30 cellular contexts compared by ENCODE assay signal in the genomic region with DNA sequence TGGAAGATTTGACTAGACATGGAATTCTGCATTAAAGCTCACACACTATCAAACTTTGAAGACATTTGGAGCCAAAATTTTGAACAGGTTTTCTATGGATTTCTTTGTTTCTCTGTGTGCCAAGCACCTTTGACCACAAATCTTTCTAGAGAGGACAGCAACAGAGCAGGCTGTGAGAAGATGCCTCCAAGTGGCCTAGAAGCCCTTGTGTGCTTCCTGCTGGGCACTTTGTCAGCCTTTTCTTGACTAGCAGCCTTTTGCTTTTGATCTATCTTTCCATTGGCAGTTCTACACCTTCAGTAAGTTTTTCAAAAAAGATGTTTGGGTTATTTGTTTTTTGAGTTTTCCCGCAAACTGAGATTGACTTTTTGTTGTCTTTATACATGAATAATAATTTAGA.
"Had no signal": no experiment of that assay in that cellular context is flagged by ENCODE, and none has a peak within 500 bp of the region (broad histone marks: within the 10 kb centered on the region; RNA-seq: fewer than 3 reads in every experiment).

No MANE protein-coding gene starts in this region.

- H3K4me1 Mint-ChIP-seq: immature natural killer cell; naive thymus-derived CD8-positive, alpha-beta T cell; nephron; stimulated activated naive B cell treated with anti-CD40 and anti-IgM and Interleukin-4, amounts not matched to agents 10 μg/mL and 1 μg/mL and 100 μg/mL, for 72 hours had no signal

- H3K9ac ChIP-seq: parathyroid adenoma had no signal

- H3K79me2 ChIP-seq: parathyroid adenoma had no signal

- H3K36me3 Mint-ChIP-seq: naive thymus-derived CD8-positive, alpha-beta T cell had no signal

- H2AFZ ChIP-seq: parathyroid adenoma had no signal

- H3K27ac ChIP-seq: heart right ventricle, left ventricle myocardium inferior, neutrophil, parathyroid adenoma, psoas muscle, right atrium auricular region, skin epidermis, stomach, testis, thyroid gland, transverse colon, upper lobe of left lung, vagina had no signal

- H3K9me3 Mint-ChIP-seq: immature natural killer cell; memory B cell; naive thymus-derived CD8-positive, alpha-beta T cell; nephron; neural crest cell; stimulated activated naive B cell treated with anti-CD40 and anti-IgM and Interleukin-4, amounts not matched to agents 10 μg/mL and 1 μg/mL and 100 μg/mL, for 72 hours had no signal

- H3K9me3 ChIP-seq: heart right ventricle, left ventricle myocardium inferior, neutrophil, psoas muscle, right atrium auricular region, stomach, testis, thyroid gland, transverse colon, upper lobe of left lung, vagina had no signal

- H3K27me3 ChIP-seq: heart right ventricle, neutrophil, right atrium auricular region, stomach, testis, thyroid gland, transverse colon, upper lobe of left lung, vagina had no signal

- H3K36me3 ChIP-seq: heart right ventricle, left ventricle myocardium inferior, neutrophil, right atrium auricular region, stomach, thyroid gland, transverse colon, upper lobe of left lung, vagina had no signal

- H3K4me1 ChIP-seq: heart right ventricle, left ventricle myocardium inferior, psoas muscle, right atrium auricular region, stomach, testis, transverse colon, upper lobe of left lung, vagina had no signal

- H3K27ac Mint-ChIP-seq: immature natural killer cell; memory B cell; naive thymus-derived CD8-positive, alpha-beta T cell; nephron; stimulated activated naive B cell treated with anti-CD40 and anti-IgM and Interleukin-4, amounts not matched to agents 10 μg/mL and 1 μg/mL and 100 μg/mL, for 72 hours had no signal

- H3K4me3 ChIP-seq: heart right ventricle, left ventricle myocardium inferior, lung, psoas muscle, right atrium auricular region, skin epidermis, stomach, testis, thyroid gland, transverse colon, upper lobe of left lung, vagina had no signal

- ATAC-seq: heart right ventricle; left colon; naive thymus-derived CD8-positive, alpha-beta T cell; psoas muscle; sciatic nerve; stimulated activated naive B cell treated with anti-CD40 and anti-IgM and Interleukin-4, amounts not matched to agents 10 μg/mL and 1 μg/mL and 100 μg/mL, for 72 hours; stimulated activated naive CD8-positive, alpha-beta T cell treated with anti-CD3 and anti-CD28 coated beads, Interleukin-15, Interleukin-2, amounts not matched to agents 100 U/mL and 50 U/mL, for 24 hours had no signal

- H3K4me3 Mint-ChIP-seq: immature natural killer cell; memory B cell; naive thymus-derived CD8-positive, alpha-beta T cell; nephron; neural crest cell; stimulated activated naive B cell treated with anti-CD40 and anti-IgM and Interleukin-4, amounts not matched to agents 10 μg/mL and 1 μg/mL and 100 μg/mL, for 72 hours had no signal

- H3K27me3 Mint-ChIP-seq: memory B cell had no signal

- DNase-seq: heart right ventricle; hippocampal formation; immature natural killer cell; kidney; left colon; left ventricle myocardium inferior; naive thymus-derived CD8-positive, alpha-beta T cell; occipital lobe; psoas muscle; stimulated activated CD4-positive, alpha-beta T cell treated with anti-CD3 and anti-CD28 coated beads, Interleukin-12 subunit alpha, Interleukin-12 subunit beta, amount 100 ng/mL, for 4 hours; stimulated activated CD4-positive, alpha-beta T cell treated with anti-CD3 and anti-CD28 coated beads, Interleukin-15, amount 100 ng/mL, for 24 hours; stimulated activated CD4-positive, alpha-beta T cell treated with anti-CD3 and anti-CD28 coated beads, Interleukin-2, amount 100 ng/mL, for 24 hours; stimulated activated CD4-positive, alpha-beta T cell treated with anti-CD3 and anti-CD28 coated beads, Interleukin-4, amount 100 ng/mL, for 1 hour; stimulated activated naive B cell treated with anti-CD40 and anti-IgM and Interleukin-4, amounts not matched to agents 10 μg/mL and 1 μg/mL and 100 μg/mL, for 72 hours; stimulated activated naive CD8-positive, alpha-beta T cell treated with anti-CD3 and anti-CD28 coated beads, Interleukin-15, Interleukin-2, amounts not matched to agents 100 U/mL and 50 U/mL, for 24 hours; stomach; testis; thyroid gland; transverse colon; upper lobe of left lung had no signal
